9 cellular contexts compared by ENCODE assay signal in the genomic region with DNA sequence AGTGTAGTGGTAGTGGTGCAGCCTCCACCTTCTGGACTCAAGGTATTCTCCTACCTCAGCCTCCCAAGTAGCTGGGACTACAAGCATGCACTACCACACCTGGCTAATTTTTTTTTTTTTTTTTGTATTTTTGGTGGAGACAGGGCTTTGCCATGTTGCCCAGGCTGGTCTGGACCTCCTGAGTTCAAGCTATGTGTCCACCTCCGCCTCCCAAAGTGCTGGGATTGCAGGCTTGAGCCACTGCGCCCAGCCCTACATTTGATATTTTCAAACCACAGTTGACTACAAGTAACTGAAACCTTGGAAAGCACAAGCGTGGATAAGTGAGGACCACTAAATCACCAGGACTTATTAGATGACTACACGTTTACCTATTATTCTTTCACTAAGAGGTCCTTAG. TPM values are rescaled to one million over a fixed set of nuclear protein-coding genes. Genes with fewer than 3 reads are reported as not detected.
"Had no signal": no experiment of that assay in that cellular context is flagged by ENCODE, and none has a peak within 500 bp of the region (broad histone marks: within the 10 kb centered on the region; RNA-seq: fewer than 3 reads in every experiment).

No MANE protein-coding gene starts in this region.

- H3K9me3 ChIP-seq: HAP-1 had no signal

- H3K9ac ChIP-seq: GM23248 had no signal

- DNase-seq: GM23248, GOT3, H7, H9, HCEC 1CT, HFFc6 had no signal

- H3K4me1 ChIP-seq: HAP-1 had no signal

- H3K9me3 Mint-ChIP-seq: GM23338, H9 had no signal

- H3K36me3 ChIP-seq: HAP-1 had no signal

- H3K4me3 Mint-ChIP-seq: GM23338, H9, HFFc6 had no signal

- H3K4me3 ChIP-seq: GM23248, GM23338, HAP-1 had no signal

- ATAC-seq: GM23338 had no signal

- H3K27ac Mint-ChIP-seq: GM23338, H9, HFFc6 had no signal

- H3K27ac ChIP-seq: GM23248 had no signal

RNA-seq across cellular contexts. Expression of a gene that starts 10.0 kb away (rescaled TPM):
- total RNA-seq: HFFc6 had no signal

RNA-seq across cellular contexts. Expression of a gene that starts 59.8 kb away (rescaled TPM):
- total RNA-seq: GM23248, H4, HFFc6 had no signal
- polyA plus RNA-seq: GM23248, GM23338 had no signal
